Comparison of ENCODE assay signal across 16 cellular contexts in genomic region chr10:69377936-69378335, GRCh38. TPM values are rescaled to one million over a fixed set of nuclear protein-coding genes. Genes with fewer than 3 reads are reported as not detected.
DNase-seq lines count a peak whose midpoint lies in the region; ATAC-seq and TF ChIP-seq lines count a peak whose summit lies in the region.
"Had no signal": no experiment of that assay in that cellular context is flagged by ENCODE, and none has a peak within 500 bp of the region (broad histone marks: within the 10 kb centered on the region; RNA-seq: fewer than 3 reads in every experiment).

No MANE protein-coding gene starts in this region.

- no peaks in the 10 kb centered on the region for H3K4me1 Mint-ChIP-seq in T-helper 2 cell treated with Interferon-gamma antibody and Interleukin-4, amounts not matched to agents 5 μg/mL and 100 μg/mL, for 36 hours (ENCODE audit: low read depth)
- peaks cover 6% of the 10 kb centered on the region for H3K4me1 Mint-ChIP-seq in endodermal cell
- H3K4me1 Mint-ChIP-seq in stimulated activated memory B cell treated with anti-CD40 and anti-IgM and Interleukin-4, amounts not matched to agents 10 μg/mL and 1 μg/mL and 100 μg/mL, for 72 hours: peaks cover 30% of the 10 kb centered on the region

- H3K36me3 ChIP-seq in endodermal cell (ENCODE audit: control insufficient read depth, insufficient read depth, low read length) (no peaks in the 10 kb centered on the region), lower lobe of right lung (peaks cover 88% of the 10 kb centered on the region)

- H3K4me1 ChIP-seq in endodermal cell (ENCODE audit: control insufficient read depth, insufficient read depth, low read length): no peaks in the 10 kb centered on the region
- H3K4me1 ChIP-seq in lower lobe of right lung: peaks cover 40% of the 10 kb centered on the region

- H3K9me3 ChIP-seq in endodermal cell (ENCODE audit: control insufficient read depth, low read length) (no peaks in the 10 kb centered on the region), lower lobe of right lung (no peaks in the 10 kb centered on the region)
- H3K9me3 ChIP-seq: adrenal gland, tibial nerve had no signal

- no peak for DNase-seq in T-helper 2 cell treated with Interferon-gamma antibody and Interleukin-4, amounts not matched to agents 5 μg/mL and 100 μg/mL, for 36 hours (ENCODE audit: low spot score)
- DNase-seq in T-helper 2 cell (no peak), endodermal cell (no peak), lower lobe of right lung (no peak), NCI-H748 (lab: John Stamatoyannopoulos, UW; ENCODE audit: unreplicated experiment) (no peak), NCI-H82 (lab: John Stamatoyannopoulos, UW) (no peak)
- DNase-seq: hippocampal formation, NCI-H1092, PC-9, T-helper 1 cell had no signal

- H3K27ac Mint-ChIP-seq in T-helper 2 cell treated with Interferon-gamma antibody and Interleukin-4, amounts not matched to agents 5 μg/mL and 100 μg/mL, for 36 hours: peak overlapping the region; percentile 31
- peak overlapping the region; percentile 72 for H3K27ac Mint-ChIP-seq in endodermal cell
- peak overlapping the region; percentile 75 for H3K27ac Mint-ChIP-seq in stimulated activated memory B cell treated with anti-CD40 and anti-IgM and Interleukin-4, amounts not matched to agents 10 μg/mL and 1 μg/mL and 100 μg/mL, for 72 hours

- ATAC-seq in lower lobe of right lung (peak; percentile 24 to 33), HG03378 (IDR thresholded peaks at IDR 0.05; ENCODE audit: unreplicated experiment) (no peak)
- ATAC-seq in stimulated activated memory B cell treated with anti-CD40 and anti-IgM and Interleukin-4, amounts not matched to agents 10 μg/mL and 1 μg/mL and 100 μg/mL, for 72 hours: no peak

- intact Hi-C loops in lower lobe of right lung (cut with DNase I): no loop called here

- no peak overlapping the region for H3K27ac ChIP-seq in endodermal cell (ENCODE audit: low read depth, low read length)
- H3K27ac ChIP-seq in lower lobe of right lung: peak overlapping the region; percentile 56
- H3K27ac ChIP-seq: PC-9, tibial nerve had no signal

- H3K27me3 ChIP-seq in endodermal cell (ENCODE audit: control insufficient read depth, insufficient read depth, low read length, poor library complexity, severe bottlenecking) (no peaks in the 10 kb centered on the region), lower lobe of right lung (ENCODE audit: low read depth) (no peaks in the 10 kb centered on the region)
- H3K27me3 ChIP-seq: adrenal gland, tibial nerve had no signal

- WGBS in endodermal cell (ENCODE audit: insufficient coverage in 1 of 2, insufficient read length in 1 of 2), 2 experiments: 85% methylated on average over 3 of the region's 3 CpGs; no CpG with 5 or more reads in 1 of the 2 experiments

- no peak overlapping the region for H3K4me3 Mint-ChIP-seq in T-helper 2 cell treated with Interferon-gamma antibody and Interleukin-4, amounts not matched to agents 5 μg/mL and 100 μg/mL, for 36 hours
- no peak overlapping the region for H3K4me3 Mint-ChIP-seq in endodermal cell
- H3K4me3 Mint-ChIP-seq in stimulated activated memory B cell treated with anti-CD40 and anti-IgM and Interleukin-4, amounts not matched to agents 10 μg/mL and 1 μg/mL and 100 μg/mL, for 72 hours: no peak overlapping the region

- no peak for TF ChIP-seq CTCF in endodermal cell (conservative IDR thresholded peaks at IDR 0.05)
- TF ChIP-seq CTCF in lower lobe of right lung (IDR thresholded peaks at IDR 0.05): no peak

- peaks cover 48% of the 10 kb centered on the region for H3K36me3 Mint-ChIP-seq in T-helper 2 cell treated with Interferon-gamma antibody and Interleukin-4, amounts not matched to agents 5 μg/mL and 100 μg/mL, for 36 hours (ENCODE audit: low read depth)
- peaks cover 36% of the 10 kb centered on the region for H3K36me3 Mint-ChIP-seq in endodermal cell (ENCODE audit: low read depth)
- H3K36me3 Mint-ChIP-seq in stimulated activated memory B cell treated with anti-CD40 and anti-IgM and Interleukin-4, amounts not matched to agents 10 μg/mL and 1 μg/mL and 100 μg/mL, for 72 hours: peaks cover 76% of the 10 kb centered on the region

- H3K27me3 Mint-ChIP-seq in T-helper 2 cell treated with Interferon-gamma antibody and Interleukin-4, amounts not matched to agents 5 μg/mL and 100 μg/mL, for 36 hours (ENCODE audit: low read depth): no peaks in the 10 kb centered on the region
- no peaks in the 10 kb centered on the region for H3K27me3 Mint-ChIP-seq in endodermal cell (ENCODE audit: insufficient read depth)
- no peaks in the 10 kb centered on the region for H3K27me3 Mint-ChIP-seq in stimulated activated memory B cell treated with anti-CD40 and anti-IgM and Interleukin-4, amounts not matched to agents 10 μg/mL and 1 μg/mL and 100 μg/mL, for 72 hours

- no peak overlapping the region for H3K9ac ChIP-seq in endodermal cell (ENCODE audit: extremely low read depth, low read length, poor library complexity, severe bottlenecking)

- H3K9me3 Mint-ChIP-seq in T-helper 2 cell treated with Interferon-gamma antibody and Interleukin-4, amounts not matched to agents 5 μg/mL and 100 μg/mL, for 36 hours: no peaks in the 10 kb centered on the region
- no peaks in the 10 kb centered on the region for H3K9me3 Mint-ChIP-seq in endodermal cell
- no peaks in the 10 kb centered on the region for H3K9me3 Mint-ChIP-seq in stimulated activated memory B cell treated with anti-CD40 and anti-IgM and Interleukin-4, amounts not matched to agents 10 μg/mL and 1 μg/mL and 100 μg/mL, for 72 hours

- no peak overlapping the region for H3K4me3 ChIP-seq in endodermal cell (ENCODE audit: low read length)
- no peak overlapping the region for H3K4me3 ChIP-seq in lower lobe of right lung
- H3K4me3 ChIP-seq: adrenal gland, PC-9, tibial nerve had no signal

RNA-seq across cellular contexts. Expression of gene TACR2, which starts 38.8 kb away (rescaled TPM):
- not detected for total RNA-seq in endodermal cell
- polyA plus RNA-seq in endodermal cell (2013, experiment 1 of 2): not detected
- polyA plus RNA-seq in endodermal cell (2013, experiment 2 of 2): not detected
- 1.2 TPM for total RNA-seq in lower lobe of right lung
- total RNA-seq: A172; activated CD8-positive, alpha-beta memory T cell treated with anti-CD3 and anti-CD28 coated beads for 36 hours; PC-9 had no signal

Comparison
In these comparisons a context has a peak if more than half of its experiments do, and no peak if none do; other contexts are left out.
1. ATAC-seq: peak in lower lobe of right lung (2 of 2); none in stimulated activated memory B cell treated with anti-CD40 and anti-IgM and Interleukin-4, amounts not matched to agents 10 μg/mL and 1 μg/mL and 100 μg/mL, for 72 hours (single experiment) and HG03378 (single experiment).
2. Peak in every context shown above with its lines, with median percentiles within 50 percentile points of each other: H3K27ac Mint-ChIP-seq.